In genomic region chr2:223056656-223057418, GRCh38 we compare ENCODE assay signal across 11 cellular contexts. TPM values are rescaled to one million over a fixed set of nuclear protein-coding genes. Genes with fewer than 3 reads are reported as not detected.
A peak's percentile ranks its signal among the peaks of the same experiment; 100 is the strongest.
DNase-seq lines count a peak whose midpoint lies in the region; ATAC-seq and TF ChIP-seq lines count a peak whose summit lies in the region.
"Had no signal": no experiment of that assay in that cellular context is flagged by ENCODE, and none has a peak within 500 bp of the region (broad histone marks: within the 10 kb centered on the region; RNA-seq: fewer than 3 reads in every experiment).

No MANE protein-coding gene starts in this region.

- H3K36me3 Mint-ChIP-seq in CD14-positive monocyte: no peaks in the 10 kb centered on the region

- H3K4me3 ChIP-seq in choroid plexus epithelial cell (ENCODE audit: low read depth, low read length) (no peak overlapping the region), muscle layer of duodenum (ENCODE audit: low read depth in 1 of 2, low read length in 2 of 2) (no peak overlapping the region), tibial artery (peak overlapping the region in 1 of 2 donors; percentile 75)

- no peak for ATAC-seq in HG03520 (IDR thresholded peaks at IDR 0.05; ENCODE audit: unreplicated experiment)

- TF ChIP-seq CTCF in choroid plexus epithelial cell (conservative IDR thresholded peaks at IDR 0.05; ENCODE audit: low read depth, low read length) (no peak), tibial artery (IDR thresholded peaks at IDR 0.05) (no peak), CD14-positive monocyte (IDR thresholded peaks at IDR 0.05) (no peak)

- no peak overlapping the region for H3K4me3 Mint-ChIP-seq in CD14-positive monocyte
- H3K4me3 Mint-ChIP-seq: activated B cell treated with CpG ODN at 0.5 μM for 24 hours had no signal

- H3K27ac Mint-ChIP-seq in CD14-positive monocyte: no peak overlapping the region
- H3K27ac Mint-ChIP-seq: activated B cell treated with CpG ODN at 0.5 μM for 24 hours had no signal

- H3K27ac ChIP-seq in muscle layer of duodenum (ENCODE audit: low read length) (peak overlapping the region; percentile 52), tibial artery (peak overlapping the region; percentile 92 to 94)
- H3K27ac ChIP-seq: 22Rv1 had no signal

- intact Hi-C loops in tibial artery (cut with DNase I; ENCODE audit: low total_unique reads) (no loop called here), CD14-positive monocyte (cut with micrococcal nuclease) (no loop called here)

- H3K27me3 ChIP-seq in muscle layer of duodenum (ENCODE audit: low read depth, low read length) (no peaks in the 10 kb centered on the region), tibial artery (no peaks in the 10 kb centered on the region)

- H3K36me3 ChIP-seq in muscle layer of duodenum (ENCODE audit: control insufficient read depth in 1 of 2, insufficient read depth in 2 of 2, low read length in 2 of 2) (no peaks in the 10 kb centered on the region), tibial artery (no peaks in the 10 kb centered on the region)

- H3K4me1 Mint-ChIP-seq in CD14-positive monocyte: peaks cover 11% of the 10 kb centered on the region
- H3K4me1 Mint-ChIP-seq: activated B cell treated with CpG ODN at 0.5 μM for 24 hours had no signal

- H3K9me3 ChIP-seq in muscle layer of duodenum (ENCODE audit: control insufficient read depth in 1 of 2, low read length in 2 of 2) (no peaks in the 10 kb centered on the region), tibial artery (no peaks in the 10 kb centered on the region)

- peak in 2 of 3 experiments; percentile 7 to 46 for DNase-seq in NCI-H1417 (lab: John Stamatoyannopoulos, UW)
- DNase-seq in NCI-H1417 treated with DMSO at 0.1 percent for 48 hours (lab: John Stamatoyannopoulos, UW): no peak
- peak; percentile 59 for DNase-seq in choroid plexus epithelial cell (ENCODE audit: low read depth)
- DNase-seq in tibial artery: no peak
- no peak for DNase-seq in CD14-positive monocyte (ENCODE audit: low spot score)
- DNase-seq in HPDE6-E6E7 (ENCODE audit: extremely low spot score): no peak
- DNase-seq: activated B cell treated with CpG ODN at 0.5 μM for 24 hours, NCI-H2081 treated with DMSO at 0.1 percent for 48 hours had no signal

- peaks cover 3 to 13% of the 10 kb centered on the region in 2 donors for H3K4me1 ChIP-seq in muscle layer of duodenum (ENCODE audit: control insufficient read depth in 1 of 2, insufficient read depth in 2 of 2, low read length in 2 of 2)
- H3K4me1 ChIP-seq in tibial artery: peaks cover 0 to 29% (median 15%) of the 10 kb centered on the region in 4 donors

- H3K9me3 Mint-ChIP-seq in CD14-positive monocyte: peaks cover 0 to 2% (median 0%) of the 10 kb centered on the region in 7 donors
- H3K9me3 Mint-ChIP-seq: activated B cell treated with CpG ODN at 0.5 μM for 24 hours had no signal

- H3K27me3 Mint-ChIP-seq in CD14-positive monocyte (ENCODE audit: low read depth in 3 of 3): peaks cover 2 to 16% (median 2%) of the 10 kb centered on the region in 3 donors
- H3K27me3 Mint-ChIP-seq: activated B cell treated with CpG ODN at 0.5 μM for 24 hours had no signal

RNA-seq across cellular contexts. Expression of gene KCNE4, which starts 4.8 kb away (rescaled TPM):
- not detected for polyA plus RNA-seq in CD14-positive monocyte

Comparison
In these comparisons a context has a peak if more than half of its experiments do, and no peak if none do; other contexts are left out.
1. DNase-seq: peak in NCI-H1417 (2 of 3) and choroid plexus epithelial cell (single experiment); none in NCI-H1417 treated with DMSO at 0.1 percent for 48 hours (single experiment), tibial artery (0 of 2), CD14-positive monocyte (single experiment) and HPDE6-E6E7 (single experiment).